10 cellular contexts compared by ENCODE assay signal in genomic region chr2:25402477-25402876, GRCh38.
A peak's percentile ranks its signal among the peaks of the same experiment; 100 is the strongest.
DNase-seq lines count a peak whose midpoint lies in the region; ATAC-seq and TF ChIP-seq lines count a peak whose summit lies in the region.
"Had no signal": no experiment of that assay in that cellular context is flagged by ENCODE, and none has a peak within 500 bp of the region (broad histone marks: within the 10 kb centered on the region; RNA-seq: fewer than 3 reads in every experiment).

No MANE protein-coding gene starts in this region.

- peaks cover 2% of the 10 kb centered on the region for H3K36me3 Mint-ChIP-seq in activated naive CD8-positive, alpha-beta T cell treated with anti-CD3 and anti-CD28 coated beads, Interleukin-2, amount 50 U/mL, for 24 hours (ENCODE audit: low read depth)

- no peak overlapping the region for H3K4me3 Mint-ChIP-seq in activated naive CD8-positive, alpha-beta T cell treated with anti-CD3 and anti-CD28 coated beads, Interleukin-2, amount 50 U/mL, for 24 hours

- DNase-seq in activated naive CD8-positive, alpha-beta T cell treated with anti-CD3 and anti-CD28 coated beads, Interleukin-2, amount 50 U/mL, for 24 hours, result no peak
- DNase-seq in NCI-H82 (lab: John Stamatoyannopoulos, UW) (no peak), islet precursor cell (no peak), hepatic stellate cell (ENCODE audit: low spot score) (no peak)
- DNase-seq in stimulated activated CD4-positive, alpha-beta T cell treated with anti-CD3 and anti-CD28 coated beads, Interleukin-12 subunit alpha, Interleukin-12 subunit beta, amount 100 ng/mL, for 4 hours, result no peak
- DNase-seq: dorsolateral prefrontal cortex had no signal

- no peak for TF ChIP-seq POLR2A in GM18505 (IDR thresholded peaks at IDR 0.05; ENCODE audit: borderline replicate concordance, extremely low read depth, insufficient read depth, insufficient read length)

- H3K27ac Mint-ChIP-seq in activated naive CD8-positive, alpha-beta T cell treated with anti-CD3 and anti-CD28 coated beads, Interleukin-2, amount 50 U/mL, for 24 hours, result peak overlapping the region; percentile 28

- no peaks in the 10 kb centered on the region for H3K9me3 Mint-ChIP-seq in activated naive CD8-positive, alpha-beta T cell treated with anti-CD3 and anti-CD28 coated beads, Interleukin-2, amount 50 U/mL, for 24 hours

- no peaks in the 10 kb centered on the region for H3K27me3 Mint-ChIP-seq in activated naive CD8-positive, alpha-beta T cell treated with anti-CD3 and anti-CD28 coated beads, Interleukin-2, amount 50 U/mL, for 24 hours

- peaks cover 36% of the 10 kb centered on the region for H3K4me1 Mint-ChIP-seq in activated naive CD8-positive, alpha-beta T cell treated with anti-CD3 and anti-CD28 coated beads, Interleukin-2, amount 50 U/mL, for 24 hours

- ATAC-seq in GM18505 (IDR thresholded peaks at IDR 0.05; ENCODE audit: unreplicated experiment) (peak; percentile 47), GM19467 (IDR thresholded peaks at IDR 0.05; ENCODE audit: unreplicated experiment) (peak; percentile 57), HG03196 (IDR thresholded peaks at IDR 0.05; ENCODE audit: unreplicated experiment) (peak; percentile 50)
- peak; percentile 48 for ATAC-seq in activated naive CD8-positive, alpha-beta T cell treated with anti-CD3 and anti-CD28 coated beads, Interleukin-2, amount 50 U/mL, for 24 hours
- ATAC-seq: Panc1 had no signal
